Comparison of ENCODE assay signal across 24 cellular contexts in genomic region chr19:54660306-54660705, GRCh38. TPM values are rescaled to one million over a fixed set of nuclear protein-coding genes. Genes with fewer than 3 reads are reported as not detected.
"Had no signal": no experiment of that assay in that cellular context is flagged by ENCODE, and none has a peak within 500 bp of the region (broad histone marks: within the 10 kb centered on the region; RNA-seq: fewer than 3 reads in every experiment).

No MANE protein-coding gene starts in this region.

- H2AFZ ChIP-seq: parathyroid adenoma had no signal

- H3K4me3 Mint-ChIP-seq: activated T-cell treated with anti-CD3 and anti-CD28 coated beads, Interleukin-2, amount 50 U/mL, for 24 hours; activated T-helper 17 cell treated with anti-CD3 and anti-CD28 coated beads, Interleukin-2, amount 50 U/mL, for 72 hours; brain; T-helper 2 cell treated with Interferon-gamma antibody and Interleukin-4, amounts not matched to agents 5 μg/mL and 100 μg/mL, for 36 hours had no signal

- H3K27ac Mint-ChIP-seq: activated naive CD4-positive, alpha-beta T cell treated with anti-CD3 and anti-CD28 coated beads, Interleukin-2, amount 50 U/mL, for 72 hours; activated T-cell treated with anti-CD3 and anti-CD28 coated beads, Interleukin-2, amount 50 U/mL, for 24 hours; activated T-helper 17 cell treated with anti-CD3 and anti-CD28 coated beads, Interleukin-2, amount 50 U/mL, for 72 hours; brain; stimulated activated naive CD8-positive, alpha-beta T cell treated with anti-CD3 and anti-CD28 coated beads, Interleukin-15, Interleukin-2, amounts not matched to agents 100 ng/mL and 50 ng/mL, for 24 hours; T-helper 2 cell treated with Interferon-gamma antibody and Interleukin-4, amounts not matched to agents 5 μg/mL and 100 μg/mL, for 36 hours had no signal

- H3K4me3 ChIP-seq: thyroid gland had no signal

- H3K27me3 ChIP-seq: thyroid gland had no signal

- H3K9me3 Mint-ChIP-seq: activated naive CD4-positive, alpha-beta T cell treated with anti-CD3 and anti-CD28 coated beads, Interleukin-2, amount 50 U/mL, for 72 hours; activated T-cell treated with anti-CD3 and anti-CD28 coated beads, Interleukin-2, amount 50 U/mL, for 24 hours; activated T-helper 17 cell treated with anti-CD3 and anti-CD28 coated beads, Interleukin-2, amount 50 U/mL, for 72 hours; stimulated activated naive CD8-positive, alpha-beta T cell treated with anti-CD3 and anti-CD28 coated beads, Interleukin-15, Interleukin-2, amounts not matched to agents 100 ng/mL and 50 ng/mL, for 24 hours; T-helper 2 cell treated with Interferon-gamma antibody and Interleukin-4, amounts not matched to agents 5 μg/mL and 100 μg/mL, for 36 hours had no signal

- H3K9me3 ChIP-seq: thyroid gland had no signal

- H3K36me3 Mint-ChIP-seq: activated naive CD4-positive, alpha-beta T cell treated with anti-CD3 and anti-CD28 coated beads, Interleukin-2, amount 50 U/mL, for 72 hours; brain had no signal

- DNase-seq: activated CD4-positive, alpha-beta T cell treated with anti-CD3 and anti-CD28 coated beads, Interleukin-2, amount 50 U/mL, for 4 hours; activated CD8-positive, alpha-beta memory T cell treated with anti-CD3 and anti-CD28 coated beads for 24 hours; activated CD8-positive, alpha-beta memory T cell treated with anti-CD3 and anti-CD28 coated beads, Interleukin-2, amount 50 U/mL, for 4 hours; activated T-cell treated with anti-CD3 and anti-CD28 coated beads, Interleukin-2, amount 50 U/mL, for 24 hours; aorta; caudate nucleus; dermis blood vessel endothelial cell; effector CD8-positive, alpha-beta T cell; erythroblast; foreskin fibroblast; left colon; nucleus accumbens; right cardiac atrium; stimulated activated CD4-positive, alpha-beta T cell treated with anti-CD3 and anti-CD28 coated beads, Interleukin-4, amount 100 ng/mL, for 24 hours; thyroid gland had no signal

- ATAC-seq: activated naive CD4-positive, alpha-beta T cell treated with anti-CD3 and anti-CD28 coated beads, Interleukin-2, amount 50 U/mL, for 72 hours; activated T-helper 17 cell treated with anti-CD3 and anti-CD28 coated beads, Interleukin-2, amount 50 U/mL, for 72 hours; left colon; right cardiac atrium had no signal

- H3K79me2 ChIP-seq: parathyroid adenoma had no signal

- H3K36me3 ChIP-seq: thyroid gland had no signal

- H3K27ac ChIP-seq: parathyroid adenoma, thyroid gland had no signal

- H3K9ac ChIP-seq: parathyroid adenoma had no signal

- H3K4me1 Mint-ChIP-seq: activated T-helper 17 cell treated with anti-CD3 and anti-CD28 coated beads, Interleukin-2, amount 50 U/mL, for 72 hours; brain had no signal

- H3K4me1 ChIP-seq: parathyroid adenoma, thyroid gland had no signal

RNA-seq across cellular contexts. Expression of gene LILRB4, which starts 2.5 kb away (rescaled TPM):
- polyA plus RNA-seq: fibroblast of lung, keratinocyte, neural cell had no signal

RNA-seq across cellular contexts. Expression of gene LILRB1, which starts 30.0 kb away (rescaled TPM):
- polyA plus RNA-seq: fibroblast of lung, keratinocyte, neural cell had no signal
